ENCODE assay signal across 8 cellular contexts in genomic region chr19:10315335-10316214, GRCh38. TPM values are rescaled to one million over a fixed set of nuclear protein-coding genes. Genes with fewer than 3 reads are reported as not detected.
DNase-seq lines count a peak whose midpoint lies in the region; ATAC-seq and TF ChIP-seq lines count a peak whose summit lies in the region.

Gene FDX2, minus strand, starts transcription at chr19:10316015. Its CDS starts 19 bp downstream, at chr19:10315996.

- POLR2A ChIA-PET in CD4-positive, alpha-beta T cell (lab: Charles Lee) = interaction anchor here (0.6 to 2.3 kb wide), 4 partner anchors 18 to 89 kb away, joined by 4 to 8 read pairs (median 5); partner anchors contain the start of genes ICAM1 and RAVER1
- POLR2A ChIA-PET in SK-N-SH (lab: Yijun Ruan, JAX) = interaction anchor here (1.1 to 1.4 kb wide), 2 partner anchors 10 to 44 kb away, joined by 5 to 8 read pairs; no protein-coding TSS in a partner anchor

- peak within 1 kb of the TSS; percentile 68 for H3K9ac ChIP-seq in SK-N-SH

- TF ChIP-seq CTCF in CD4-positive, alpha-beta T cell (IDR thresholded peaks at IDR 0.05) = no peak
- TF ChIP-seq CTCF in SK-N-SH (IDR thresholded peaks at IDR 0.05) = no peak
- no peak for TF ChIP-seq CTCF in osteoblast (IDR thresholded peaks at IDR 0.05; ENCODE audit: extremely low read depth, low read depth, low read length)

- H3K27ac Mint-ChIP-seq in CD4-positive, alpha-beta T cell = peak within 1 kb of the TSS; percentile 70

- intact Hi-C loops in CD4-positive, alpha-beta T cell (cut with DNase I, micrococcal nuclease) = loop anchor here in 1 of 2 experiments (1.0 to 5.0 kb wide), 3 partner anchors 18 to 67 kb away; partner anchors contain the start of genes ICAM1, RAVER1 and TYK2

- peaks cover 12% of the 10 kb centered on the region; the same call in 1 of the 2 replicates for H3K79me2 ChIP-seq in SK-N-SH (ENCODE audit: insufficient read depth)
- H3K79me2 ChIP-seq in osteoblast (ENCODE audit: insufficient read depth, low read length) = peaks cover 14% of the 10 kb centered on the region

- peak; percentile 84 to 92 (median 88) for DNase-seq in CD4-positive, alpha-beta T cell
- DNase-seq in MV-4-11 (lab: John Stamatoyannopoulos, UW) (peak; percentile 82), SK-N-SH (peak; percentile 97), glomerular visceral epithelial cell (ENCODE audit: extremely low spot score) (peak; percentile 85), osteoblast (ENCODE audit: insufficient read length, low spot score, missing footprints) (peak; percentile 99)
- peak; percentile 93 for DNase-seq in activated naive CD4-positive, alpha-beta T cell treated with anti-CD3 and anti-CD28 coated beads, Interleukin-2, amount 50 U/mL, for 16 hours

- no peaks in the 10 kb centered on the region for H3K27me3 Mint-ChIP-seq in CD4-positive, alpha-beta T cell

- peaks cover 4 to 19% of the 10 kb centered on the region in 2 experiments for H3K36me3 ChIP-seq in SK-N-SH (replicated peaks in 1 of 2; ENCODE audit: control insufficient read depth in 1 of 2, insufficient read depth in 2 of 2, low read length in 1 of 2)
- peaks cover 25% of the 10 kb centered on the region for H3K36me3 ChIP-seq in osteoblast (ENCODE audit: insufficient read depth, low read length)

- H3K9me3 ChIP-seq in CD4-positive, alpha-beta T cell (ENCODE audit: control insufficient read depth, low read length) = no peaks in the 10 kb centered on the region
- H3K9me3 ChIP-seq in SK-N-SH (no peaks in the 10 kb centered on the region), osteoblast (ENCODE audit: low read depth, low read length) (no peaks in the 10 kb centered on the region)

- ATAC-seq in CD4-positive, alpha-beta T cell (ENCODE audit: poor library complexity) = peak; percentile 93
- ATAC-seq in GM21515 (IDR thresholded peaks at IDR 0.05; ENCODE audit: unreplicated experiment) = peak; percentile 59

- H3K9me2 ChIP-seq in SK-N-SH = no peaks in the 10 kb centered on the region

- no peak for TF ChIP-seq EP300 in SK-N-SH (IDR thresholded peaks at IDR 0.05; ENCODE audit: borderline replicate concordance in 1 of 2, low read depth in 1 of 2, low read length in 1 of 2)

- H3K4me3 ChIP-seq in SK-N-SH (ENCODE audit: low read depth in 2 of 2, low read length in 1 of 2) = peak within 1 kb of the TSS; percentile 73 to 79
- H3K4me3 ChIP-seq in osteoblast (ENCODE audit: insufficient read depth, low read length) = peak within 1 kb of the TSS; percentile 96

- 4% methylated on average over 16 of the region's 55 CpGs for WGBS in SK-N-SH (ENCODE audit: low lambda C conversion rate)

- peak within 1 kb of the TSS; percentile 72 for H3K4me3 Mint-ChIP-seq in CD4-positive, alpha-beta T cell

- H3K4me1 ChIP-seq in SK-N-SH (ENCODE audit: control insufficient read depth in 1 of 2, insufficient read depth in 2 of 2, low read depth in 1 of 2, low read length in 1 of 2) (peaks cover 0 to 17% of the 10 kb centered on the region in 2 experiments; a peak in 1 of 4 replicates), osteoblast (ENCODE audit: insufficient read depth, low read length) (no peaks in the 10 kb centered on the region)

- H3F3A ChIP-seq in SK-N-SH (replicated peaks; ENCODE audit: insufficient read depth) = peaks cover 6% of the 10 kb centered on the region

- H3K4me1 Mint-ChIP-seq in CD4-positive, alpha-beta T cell (ENCODE audit: low read depth) = peaks cover 17% of the 10 kb centered on the region

- no peak for TF ChIP-seq RAD21 in SK-N-SH (IDR thresholded peaks at IDR 0.05; ENCODE audit: low read length)

- CTCF ChIA-PET in CD4-positive, alpha-beta T cell (lab: Charles Lee) = interaction anchor here (0.6 to 1.0 kb wide), 3 partner anchors 46 to 101 kb away, joined by 3 to 5 read pairs (median 4); no protein-coding TSS in a partner anchor
- CTCF ChIA-PET in SK-N-SH (lab: Yijun Ruan, JAX) = interaction anchor here (0.5 to 3.2 kb wide), 8 partner anchors 15 to 75 kb away, joined by 3 to 16 read pairs (median 4); partner anchors contain the start of gene ICAM1

- H3K9me3 Mint-ChIP-seq in CD4-positive, alpha-beta T cell = no peaks in the 10 kb centered on the region

- H3K4me2 ChIP-seq in SK-N-SH (peak within 1 kb of the TSS; percentile 87), osteoblast (ENCODE audit: insufficient read depth, low read length) (peak within 1 kb of the TSS; percentile 96)

- peaks cover 47% of the 10 kb centered on the region for H3K36me3 Mint-ChIP-seq in CD4-positive, alpha-beta T cell (ENCODE audit: low read depth)

- peak within 1 kb of the TSS; percentile 35 for H3K27ac ChIP-seq in CD4-positive, alpha-beta T cell (ENCODE audit: low read depth, low read length)
- H3K27ac ChIP-seq in SK-N-SH (ENCODE audit: low read depth in 2 of 2, low read length in 1 of 2) = peak within 1 kb of the TSS; percentile 37 to 85
- peak within 1 kb of the TSS; percentile 68 for H3K27ac ChIP-seq in osteoblast (ENCODE audit: low read depth, low read length)
- peak within 1 kb of the TSS; percentile 44 for H3K27ac ChIP-seq in temporal lobe (ENCODE audit: low read depth, low read length)

- H3K27me3 ChIP-seq in CD4-positive, alpha-beta T cell (ENCODE audit: control insufficient read depth, insufficient read depth, low read length) = no peaks in the 10 kb centered on the region
- H3K27me3 ChIP-seq in SK-N-SH (ENCODE audit: insufficient read depth) (no peaks in the 10 kb centered on the region), osteoblast (ENCODE audit: insufficient read depth, low read length) (no peaks in the 10 kb centered on the region)

- H2AFZ ChIP-seq in SK-N-SH (ENCODE audit: low read depth) (peak within 1 kb of the TSS; percentile 86), osteoblast (ENCODE audit: low read length) (peak within 1 kb of the TSS; percentile 95)

- no peaks in the 10 kb centered on the region for H4K20me1 ChIP-seq in SK-N-SH (ENCODE audit: insufficient read depth)
- H4K20me1 ChIP-seq in osteoblast (ENCODE audit: insufficient read depth, low read length) = peaks cover 2% of the 10 kb centered on the region

TF ChIP-seq in SK-N-SH, 30 proteins besides CTCF, POLR2A, EP300 and RAD21:
- TF ChIP-seq NRF1 (IDR thresholded peaks at IDR 0.05; ENCODE audit: low read depth, low read length) (peak; percentile 82), USF1 (IDR thresholded peaks at IDR 0.05; ENCODE audit: borderline replicate concordance, low read depth) (peak; percentile 98), TAF1 (IDR thresholded peaks at IDR 0.05; ENCODE audit: borderline replicate concordance, low read depth, low read length) (peak; percentile 63; the same call in 1 of the 2 replicates), GABPA (IDR thresholded peaks at IDR 0.05; ENCODE audit: low read depth) (peak; percentile 13; the same call in 1 of the 2 replicates), PBX3 (IDR thresholded peaks at IDR 0.05) (peak; percentile 51), GATA2 (CRISPR knock-in tag; IDR thresholded peaks at IDR 0.05) (no peak), FOXM1 (IDR thresholded peaks at IDR 0.05; ENCODE audit: low read depth) (no peak), TEAD4 (IDR thresholded peaks at IDR 0.05; ENCODE audit: borderline replicate concordance, insufficient read depth) (no peak), NFIC (IDR thresholded peaks at IDR 0.05; ENCODE audit: borderline replicate concordance) (peak; percentile 23; the same call in 1 of the 2 replicates), MXI1 (IDR thresholded peaks at IDR 0.05; ENCODE audit: low read depth, low read length) (peak; percentile 100), SIN3A (IDR thresholded peaks at IDR 0.05; ENCODE audit: borderline replicate concordance, low read depth, low read length) (peak; percentile 91), POLR2AphosphoS5 (IDR thresholded peaks at IDR 0.05; ENCODE audit: low read depth, low read length) (peak; percentile 95), YY1 (IDR thresholded peaks at IDR 0.05; ENCODE audit: low read depth) (peak; percentile 98), EZH2phosphoT487 (IDR thresholded peaks at IDR 0.05; ENCODE audit: borderline replicate concordance, low read depth) (no peak)
- TF ChIP-seq, protein P1, sequence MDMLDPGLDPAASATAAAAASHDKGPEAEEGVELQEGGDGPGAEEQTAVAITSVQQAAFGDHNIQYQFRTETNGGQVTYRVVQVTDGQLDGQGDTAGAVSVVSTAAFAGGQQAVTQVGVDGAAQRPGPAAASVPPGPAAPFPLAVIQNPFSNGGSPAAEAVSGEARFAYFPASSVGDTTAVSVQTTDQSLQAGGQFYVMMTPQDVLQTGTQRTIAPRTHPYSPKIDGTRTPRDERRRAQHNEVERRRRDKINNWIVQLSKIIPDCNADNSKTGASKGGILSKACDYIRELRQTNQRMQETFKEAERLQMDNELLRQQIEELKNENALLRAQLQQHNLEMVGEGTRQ (IDR thresholded peaks at IDR 0.05; ENCODE audit: borderline replicate concordance, low read depth, low read length) = peak; percentile 91
- TF ChIP-seq, protein P2, sequence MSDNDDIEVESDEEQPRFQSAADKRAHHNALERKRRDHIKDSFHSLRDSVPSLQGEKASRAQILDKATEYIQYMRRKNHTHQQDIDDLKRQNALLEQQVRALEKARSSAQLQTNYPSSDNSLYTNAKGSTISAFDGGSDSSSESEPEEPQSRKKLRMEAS (IDR thresholded peaks at IDR 0.05; ENCODE audit: low read depth) = peak; percentile 91

RNA-seq across cellular contexts. Expression of gene FDX2, which starts in this region (rescaled TPM):
- 1 to 10 TPM; 1.2 to 1.9 TPM for total RNA-seq in CD4-positive, alpha-beta T cell
- polyA plus RNA-seq in SK-N-SH (2012; rRNA removed) = 45.8 TPM in 2 replicates
- 24.1 and 32.4 TPM in 2 replicates for polyA plus RNA-seq in SK-N-SH (2012; cell fraction: cytosol; rRNA removed)
- 44.3 and 76.3 TPM in 2 replicates for polyA plus RNA-seq in SK-N-SH (2012; cell fraction: nucleus; rRNA removed)
- total RNA-seq in osteoblast (14.7 and 17.7 TPM in 2 replicates), temporal lobe (11.8 TPM)

Comparison
In these comparisons a context has a peak if more than half of its experiments do, and no peak if none do; other contexts are left out.
1. Peak in every context shown above with its lines: DNase-seq, ATAC-seq, H3K4me3 ChIP-seq and H3K27ac ChIP-seq.